Comparison of ENCODE assay signal across 23 cellular contexts in the genomic region with DNA sequence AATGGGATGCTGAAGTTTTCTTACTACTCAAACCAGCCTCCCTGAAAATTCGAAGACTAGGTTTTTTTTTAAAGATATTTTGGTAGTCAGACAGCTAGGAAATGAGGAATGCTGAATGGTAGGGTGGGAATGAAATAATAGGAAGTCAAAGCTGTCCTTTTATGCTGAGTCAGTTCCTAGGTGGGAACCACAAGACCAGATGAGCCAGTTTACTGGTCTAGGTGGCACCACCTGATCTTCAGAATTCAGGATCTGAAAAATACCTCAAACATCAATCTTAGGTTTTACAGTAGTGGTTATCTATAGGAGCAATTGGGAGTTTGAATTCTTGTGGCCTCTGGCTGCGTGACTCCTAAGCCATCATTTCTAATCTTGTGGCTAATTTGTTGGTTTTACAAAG.
A peak's percentile ranks its signal among the peaks of the same experiment; 100 is the strongest.
DNase-seq lines count a peak whose midpoint lies in the region; ATAC-seq, FAIRE-seq and TF ChIP-seq lines count a peak whose summit lies in the region.
"Had no signal": no experiment of that assay in that cellular context is flagged by ENCODE, and none has a peak within 500 bp of the region (broad histone marks: within the 10 kb centered on the region; RNA-seq: fewer than 3 reads in every experiment).

No MANE protein-coding gene starts in this region.

- no peak for FAIRE-seq in bronchial epithelial cell (lab: Jason Lieb, UNC)

- peak; percentile 67 for DNase-seq in H4 (ENCODE audit: low spot score)
- peak; percentile 31 for DNase-seq in M059J (ENCODE audit: low read depth)
- DNase-seq in bronchial epithelial cell (ENCODE audit: low read depth): peak; percentile 83
- no peak for DNase-seq in neural progenitor cell (ENCODE audit: low spot score)
- DNase-seq in activated CD4-positive, alpha-beta T cell treated with anti-CD3 and anti-CD28 coated beads, Interleukin-2, amount 50 U/mL, for 1 hour: no peak
- DNase-seq: activated CD8-positive, alpha-beta memory T cell treated with anti-CD3 and anti-CD28 coated beads, Interleukin-2, amount 50 U/mL, for 4 hours; aorta; CD8-positive, alpha-beta memory T cell; GM23248; kidney glomerular epithelial cell; NCI-H1436; NCI-H774; SHP77 treated with DMSO at 0.1 percent for 48 hours; stimulated activated CD4-positive, alpha-beta T cell treated with anti-CD3 and anti-CD28 coated beads, Interleukin-4, amount 100 ng/mL, for 4 hours; T-helper 1 cell; tibial artery had no signal

- H3K27ac ChIP-seq in neural progenitor cell (no peak overlapping the region), gastroesophageal sphincter (no peak overlapping the region)
- H3K27ac ChIP-seq: dorsolateral prefrontal cortex, GM23248, tibial artery had no signal

- WGBS in gastroesophageal sphincter (ENCODE audit: low coverage in 1 of 2), 2 donors: 75 to 80% methylated on average over 2 of the region's 2 CpGs

- no peak overlapping the region for H3K4me3 ChIP-seq in bronchial epithelial cell (ENCODE audit: low read depth, low read length)
- no peak overlapping the region for H3K4me3 ChIP-seq in neural progenitor cell
- no peak overlapping the region for H3K4me3 ChIP-seq in gastroesophageal sphincter
- H3K4me3 ChIP-seq: dorsolateral prefrontal cortex, GM23248, tibial artery had no signal

- no peaks in the 10 kb centered on the region for H3F3A ChIP-seq in neural progenitor cell (ENCODE audit: low read depth)

- H3K36me3 Mint-ChIP-seq in neural progenitor cell: peaks cover 3% of the 10 kb centered on the region
- H3K36me3 Mint-ChIP-seq: activated naive CD4-positive, alpha-beta T cell treated with anti-CD3 and anti-CD28 coated beads, Interleukin-2, amount 50 U/mL, for 72 hours; memory B cell had no signal

- no peaks in the 10 kb centered on the region for H3K27me3 ChIP-seq in bronchial epithelial cell (ENCODE audit: control insufficient read depth, insufficient read depth, low read length)
- no peaks in the 10 kb centered on the region for H3K27me3 ChIP-seq in neural progenitor cell
- no peaks in the 10 kb centered on the region for H3K27me3 ChIP-seq in gastroesophageal sphincter
- H3K27me3 ChIP-seq: dorsolateral prefrontal cortex, tibial artery had no signal

- no peaks in the 10 kb centered on the region for H3K27me3 Mint-ChIP-seq in neural progenitor cell (ENCODE audit: insufficient read depth, low read depth)
- H3K27me3 Mint-ChIP-seq: memory B cell had no signal

- H2AFZ ChIP-seq in neural progenitor cell (replicated peaks): no peak overlapping the region
- H2AFZ ChIP-seq: GM23248 had no signal

- H3K79me2 ChIP-seq in neural progenitor cell (ENCODE audit: low read depth): no peaks in the 10 kb centered on the region

- no peak for TF ChIP-seq POLR2A in gastroesophageal sphincter (IDR thresholded peaks at IDR 0.05)

- H4K20me1 ChIP-seq in neural progenitor cell (ENCODE audit: low read depth): no peaks in the 10 kb centered on the region

- peaks cover 9% of the 10 kb centered on the region for H3K4me1 Mint-ChIP-seq in neural progenitor cell
- H3K4me1 Mint-ChIP-seq: activated T-helper 17 cell treated with anti-CD3 and anti-CD28 coated beads, Interleukin-2, amount 50 U/mL, for 72 hours; CD8-positive, alpha-beta memory T cell; memory B cell had no signal

- H3K4me3 Mint-ChIP-seq in neural progenitor cell: no peak overlapping the region
- H3K4me3 Mint-ChIP-seq: activated T-helper 17 cell treated with anti-CD3 and anti-CD28 coated beads, Interleukin-2, amount 50 U/mL, for 72 hours; CD8-positive, alpha-beta memory T cell; memory B cell; stimulated activated naive CD8-positive, alpha-beta T cell treated with anti-CD3 and anti-CD28 coated beads, Interleukin-15, Interleukin-2, amounts not matched to agents 100 ng/mL and 50 ng/mL, for 24 hours had no signal

- H3K36me3 ChIP-seq in bronchial epithelial cell (ENCODE audit: control insufficient read depth, insufficient read depth, low read length): no peaks in the 10 kb centered on the region
- H3K36me3 ChIP-seq in neural progenitor cell: no peaks in the 10 kb centered on the region
- no peaks in the 10 kb centered on the region for H3K36me3 ChIP-seq in gastroesophageal sphincter
- H3K36me3 ChIP-seq: tibial artery had no signal

- no peak for ATAC-seq in gastroesophageal sphincter
- ATAC-seq in GM21423 (IDR thresholded peaks at IDR 0.05; ENCODE audit: unreplicated experiment): no peak
- ATAC-seq: activated naive CD4-positive, alpha-beta T cell treated with anti-CD3 and anti-CD28 coated beads, Interleukin-2, amount 50 U/mL, for 72 hours; activated T-helper 17 cell treated with anti-CD3 and anti-CD28 coated beads, Interleukin-2, amount 50 U/mL, for 72 hours had no signal

- no peak for TF ChIP-seq EP300 in gastroesophageal sphincter (IDR thresholded peaks at IDR 0.05)

- peaks cover 12% of the 10 kb centered on the region for H3K9me3 Mint-ChIP-seq in neural progenitor cell

- peaks cover 8% of the 10 kb centered on the region for H3K4me1 ChIP-seq in neural progenitor cell
- H3K4me1 ChIP-seq in gastroesophageal sphincter: no peaks in the 10 kb centered on the region

- H3K9me3 ChIP-seq in neural progenitor cell (ENCODE audit: low read depth) (no peaks in the 10 kb centered on the region), gastroesophageal sphincter (peaks cover 0 to 15% (median 0%) of the 10 kb centered on the region in 3 donors)

- no peak overlapping the region for H3K4me2 ChIP-seq in neural progenitor cell

- H3K9ac ChIP-seq in neural progenitor cell: no peak overlapping the region
- H3K9ac ChIP-seq: GM23248 had no signal

- peak overlapping the region; percentile 53 for H3K27ac Mint-ChIP-seq in neural progenitor cell
- H3K27ac Mint-ChIP-seq: activated naive CD4-positive, alpha-beta T cell treated with anti-CD3 and anti-CD28 coated beads, Interleukin-2, amount 50 U/mL, for 72 hours; activated T-helper 17 cell treated with anti-CD3 and anti-CD28 coated beads, Interleukin-2, amount 50 U/mL, for 72 hours; CD8-positive, alpha-beta memory T cell; memory B cell; stimulated activated naive CD8-positive, alpha-beta T cell treated with anti-CD3 and anti-CD28 coated beads, Interleukin-15, Interleukin-2, amounts not matched to agents 100 ng/mL and 50 ng/mL, for 24 hours had no signal

- TF ChIP-seq CTCF in bronchial epithelial cell (IDR thresholded peaks at IDR 0.05; ENCODE audit: insufficient read depth, low read length, severe bottlenecking): no peak
- TF ChIP-seq CTCF in neural progenitor cell (IDR thresholded peaks at IDR 0.05): no peak
- no peak for TF ChIP-seq CTCF in gastroesophageal sphincter (IDR thresholded peaks at IDR 0.05)

Comparison
In these comparisons a context has a peak if more than half of its experiments do, and no peak if none do; other contexts are left out.
1. DNase-seq: peak in H4 (single experiment), M059J (single experiment) and bronchial epithelial cell (single experiment); none in neural progenitor cell (single experiment) and activated CD4-positive, alpha-beta T cell treated with anti-CD3 and anti-CD28 coated beads, Interleukin-2, amount 50 U/mL, for 1 hour (single experiment).